In the genomic region with DNA sequence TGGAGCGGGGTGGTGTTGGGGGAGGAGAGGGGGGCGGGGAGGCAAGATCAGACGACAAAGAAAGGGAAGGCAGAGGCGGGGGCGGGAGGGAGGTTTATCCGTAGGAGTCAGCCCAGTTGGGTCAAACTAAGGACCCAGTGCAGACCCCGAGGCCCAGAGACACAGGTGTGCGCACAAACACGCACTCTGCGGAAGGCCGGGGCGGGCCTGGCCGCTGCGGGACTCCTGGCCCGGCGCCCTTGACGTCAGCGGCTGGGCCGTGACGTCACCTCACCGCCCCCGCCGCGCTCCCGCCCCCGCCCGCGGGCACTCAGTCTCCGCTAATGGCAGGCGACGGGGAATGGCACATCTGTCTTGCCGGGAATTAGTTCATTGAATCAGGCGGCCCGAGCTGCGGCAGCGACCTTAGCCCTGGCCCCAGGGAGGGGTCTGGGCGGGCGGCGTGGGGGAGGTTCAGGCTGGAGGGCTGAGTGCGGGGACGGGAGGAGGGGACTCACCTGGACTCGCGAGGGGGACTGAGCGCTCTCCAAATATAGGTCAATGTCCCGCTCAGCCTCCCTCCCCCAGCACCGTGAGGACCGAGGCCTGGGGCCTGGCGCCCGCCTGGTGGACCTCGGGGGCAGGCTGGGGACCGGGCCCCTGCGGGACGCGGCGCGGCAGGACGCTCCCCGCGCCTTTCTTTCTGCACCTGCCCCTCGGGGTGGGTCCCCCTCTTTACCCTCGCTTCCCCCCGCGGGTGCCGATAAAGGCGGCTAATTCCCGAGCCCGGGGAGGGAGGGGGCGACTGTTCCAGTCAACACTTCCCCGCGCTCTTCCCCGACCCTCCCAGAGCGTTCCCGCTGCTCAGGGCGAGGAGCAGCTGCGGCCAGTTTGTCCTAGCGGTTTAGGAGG, we compare ENCODE assay signal across 10 cellular contexts. TPM values are rescaled to one million over a fixed set of nuclear protein-coding genes. Genes with fewer than 3 reads are reported as not detected.
DNase-seq lines count a peak whose midpoint lies in the region; TF ChIP-seq lines count a peak whose summit lies in the region.
"Had no signal": no experiment of that assay in that cellular context is flagged by ENCODE, and none has a peak within 500 bp of the region (broad histone marks: within the 10 kb centered on the region; RNA-seq: fewer than 3 reads in every experiment).

No MANE protein-coding gene starts in this region.

- intact Hi-C loops in tibial artery (cut with DNase I; ENCODE audit: low total_unique reads): no loop called here

- H3K4me3 ChIP-seq in tibial artery: peak overlapping the region; percentile 39 to 56

- H3K27ac Mint-ChIP-seq in nephron: peak overlapping the region in 2 of 3 experiments; percentile 12 to 49

- peaks cover 0 to 81% of the 10 kb centered on the region in 2 donors for H3K27me3 ChIP-seq in tibial artery

- TF ChIP-seq CTCF in nephron (IDR thresholded peaks at IDR 0.05; ENCODE audit: unreplicated experiment in 3 of 3) (no peak), tibial artery (IDR thresholded peaks at IDR 0.05) (no peak)

- H3K4me1 ChIP-seq in tibial artery: peaks cover 0 to 19% (median 15%) of the 10 kb centered on the region in 4 donors

- peak overlapping the region; percentile 70 to 84 (median 79) for H3K4me3 Mint-ChIP-seq in nephron

- no peaks in the 10 kb centered on the region for H3K36me3 ChIP-seq in tibial artery

- H3K9me3 Mint-ChIP-seq in nephron: no peaks in the 10 kb centered on the region

- no peak overlapping the region for H3K27ac ChIP-seq in tibial artery
- H3K27ac ChIP-seq: KMS-11 had no signal

- H3K4me1 Mint-ChIP-seq in nephron: peaks cover 20% of the 10 kb centered on the region

- H3K27me3 Mint-ChIP-seq in nephron (ENCODE audit: low read depth): peaks cover 72% of the 10 kb centered on the region

- H3K36me3 Mint-ChIP-seq in nephron (ENCODE audit: low read depth): no peaks in the 10 kb centered on the region

- TF ChIP-seq POLR2A in erythroblast (IDR thresholded peaks at IDR 0.05; ENCODE audit: low read length): no peak

- DNase-seq in NCI-H146 (lab: John Stamatoyannopoulos, UW) (peak; percentile 20), erythroblast (lab: John Stamatoyannopoulos, UW) (peak; percentile 15 to 39), tibial artery (no peak), A172 (ENCODE audit: low spot score) (no peak), NCI-H2171 treated with DMSO at 0.1 percent for 48 hours (lab: John Stamatoyannopoulos, UW) (no peak), NCI-H2029 treated with DMSO at 0.1 percent for 48 hours (lab: John Stamatoyannopoulos, UW) (no peak)
- DNase-seq in activated CD8-positive, alpha-beta memory T cell treated with anti-CD3 and anti-CD28 coated beads for 1 hour (ENCODE audit: extremely low read depth in 1 of 2, low read depth in 1 of 2): peak; percentile 17 to 27

- no peaks in the 10 kb centered on the region for H3K9me3 ChIP-seq in tibial artery

RNA-seq across cellular contexts. Expression of gene ECEL1, which starts 15.5 kb away (rescaled TPM):
- not detected in 2 replicates for total RNA-seq in A172 (2014; rRNA removed; shearing (Covaris generic))
- total RNA-seq: mononuclear cell had no signal

RNA-seq across cellular contexts. Expression of gene PRSS56, which starts 17.0 kb away (rescaled TPM):
- not detected in 2 replicates for total RNA-seq in A172 (2014; rRNA removed; shearing (Covaris generic))
- total RNA-seq: mononuclear cell had no signal

RNA-seq across cellular contexts. Expression of gene CHRND, which starts 22.8 kb away (rescaled TPM):
- not detected in 2 replicates for total RNA-seq in A172 (2014; rRNA removed; shearing (Covaris generic))
- total RNA-seq: mononuclear cell had no signal

RNA-seq across cellular contexts. Expression of gene CHRNG, which starts 36.3 kb away (rescaled TPM):
- total RNA-seq in A172 (2014; rRNA removed; shearing (Covaris generic)): not detected in 2 replicates
- total RNA-seq: mononuclear cell had no signal

RNA-seq across cellular contexts. Expression of gene ALPI, which starts 47.2 kb away (rescaled TPM):
- total RNA-seq in A172 (2014; rRNA removed; shearing (Covaris generic)): not detected in 2 replicates
- total RNA-seq: mononuclear cell had no signal

Comparison
In these comparisons a context has a peak if more than half of its experiments do, and no peak if none do; other contexts are left out.
1. DNase-seq: peak in NCI-H146 (single experiment), activated CD8-positive, alpha-beta memory T cell treated with anti-CD3 and anti-CD28 coated beads for 1 hour (2 of 2) and erythroblast (2 of 2); none in tibial artery (0 of 2), A172 (single experiment), NCI-H2171 treated with DMSO at 0.1 percent for 48 hours (single experiment) and NCI-H2029 treated with DMSO at 0.1 percent for 48 hours (single experiment).